In the genomic region with DNA sequence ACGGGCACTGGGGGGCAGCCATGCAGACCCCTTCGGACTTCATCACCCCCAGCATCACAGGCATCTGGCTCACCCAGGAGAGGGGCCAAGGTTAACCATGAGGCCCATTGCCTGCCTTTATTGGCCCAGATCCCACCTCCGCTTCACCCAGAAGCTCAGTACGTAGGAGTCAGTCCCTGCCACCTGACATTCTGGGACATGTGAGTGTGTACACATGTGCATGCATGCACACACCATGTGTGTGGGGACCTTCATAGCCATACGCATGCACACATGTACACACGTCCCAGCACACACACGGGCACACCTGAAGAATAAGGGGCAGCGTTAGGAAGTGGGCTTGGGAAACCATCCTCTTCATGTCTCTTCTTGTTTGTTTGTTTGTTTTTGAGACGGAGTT, we compare ENCODE assay signal across 1 cellular context.
TF ChIP-seq lines count a peak whose summit lies in the region.

No MANE protein-coding gene starts in this region.

TF ChIP-seq in K562, 482 proteins besides CTCF, POLR2A, EP300 and RAD21 (continued from another document):
- TF ChIP-seq, protein P1, sequence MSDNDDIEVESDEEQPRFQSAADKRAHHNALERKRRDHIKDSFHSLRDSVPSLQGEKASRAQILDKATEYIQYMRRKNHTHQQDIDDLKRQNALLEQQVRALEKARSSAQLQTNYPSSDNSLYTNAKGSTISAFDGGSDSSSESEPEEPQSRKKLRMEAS (CRISPR knock-in tag; IDR thresholded peaks at IDR 0.05), result peak; percentile 23; the same call in 1 of the 2 replicates
- no peak for TF ChIP-seq FOXK1 (CRISPR knock-in tag; IDR thresholded peaks at IDR 0.05; ENCODE audit: borderline replicate concordance)
- no peak for TF ChIP-seq SMC3 (conservative IDR thresholded peaks at IDR 0.05; ENCODE audit: insufficient read depth, low read depth, low read length)
- TF ChIP-seq SIRT6 (IDR thresholded peaks at IDR 0.05; ENCODE audit: low read depth, low read length), result no peak
- TF ChIP-seq ZNF324 (CRISPR knock-in tag; IDR thresholded peaks at IDR 0.05), result no peak
